19 cellular contexts compared by ENCODE assay signal in the genomic region with DNA sequence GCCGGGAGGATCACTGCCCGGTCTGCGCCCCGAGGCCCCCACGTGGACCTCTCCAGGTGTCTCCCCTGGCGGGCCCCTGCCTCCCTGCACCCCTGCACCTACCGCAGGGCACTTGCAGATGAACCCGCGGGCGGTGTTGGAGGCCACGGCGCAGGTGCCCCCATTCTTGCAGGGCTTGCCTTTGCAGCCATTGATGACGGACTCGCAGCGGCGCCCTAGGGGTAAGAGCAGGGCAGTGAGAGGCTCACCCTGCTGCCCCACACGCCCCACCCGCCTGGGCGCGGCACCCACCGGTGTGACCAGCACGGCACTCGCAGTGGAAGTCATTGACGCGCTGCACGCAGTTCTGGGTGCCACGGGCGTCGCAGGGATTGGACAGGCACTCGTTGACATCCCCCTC.
"Had no signal": no experiment of that assay in that cellular context is flagged by ENCODE, and none has a peak within 500 bp of the region (broad histone marks: within the 10 kb centered on the region; RNA-seq: fewer than 3 reads in every experiment).

No MANE protein-coding gene starts in this region.

- ATAC-seq: foreskin keratinocyte, gastroesophageal sphincter, heart left ventricle, left lung, left ventricle myocardium superior, lower lobe of right lung, mucosa of descending colon had no signal

- H3K4me1 ChIP-seq: foreskin keratinocyte had no signal

- H3K9me3 ChIP-seq: esophagus muscularis mucosa, gastroesophageal sphincter, heart left ventricle, left lung, lower lobe of right lung, mucosa of descending colon had no signal

- H3K27ac ChIP-seq: coronary artery, esophagus muscularis mucosa, foreskin keratinocyte, gastroesophageal sphincter, heart left ventricle, hepatocyte, left lung, lower lobe of right lung had no signal

- DNase-seq: dermis blood vessel endothelial cell; dorsolateral prefrontal cortex; effector CD4-positive, alpha-beta T cell; effector memory CD4-positive, alpha-beta T cell; foreskin keratinocyte; heart left ventricle; hypothalamus; islet precursor cell; kidney; kidney glomerular epithelial cell; left lung; left ventricle myocardium superior; lower lobe of right lung; mesenchymal stem cell; mucosa of descending colon had no signal

- H3K4me3 ChIP-seq: coronary artery, dorsolateral prefrontal cortex, esophagus muscularis mucosa, gastroesophageal sphincter, heart left ventricle, hepatocyte, left lung, lower lobe of right lung, mucosa of descending colon had no signal

- H3K27me3 ChIP-seq: dorsolateral prefrontal cortex, esophagus muscularis mucosa, foreskin keratinocyte, gastroesophageal sphincter, heart left ventricle, hepatocyte, left lung had no signal
